Comparison of ENCODE assay signal across 19 cellular contexts in the genomic region with DNA sequence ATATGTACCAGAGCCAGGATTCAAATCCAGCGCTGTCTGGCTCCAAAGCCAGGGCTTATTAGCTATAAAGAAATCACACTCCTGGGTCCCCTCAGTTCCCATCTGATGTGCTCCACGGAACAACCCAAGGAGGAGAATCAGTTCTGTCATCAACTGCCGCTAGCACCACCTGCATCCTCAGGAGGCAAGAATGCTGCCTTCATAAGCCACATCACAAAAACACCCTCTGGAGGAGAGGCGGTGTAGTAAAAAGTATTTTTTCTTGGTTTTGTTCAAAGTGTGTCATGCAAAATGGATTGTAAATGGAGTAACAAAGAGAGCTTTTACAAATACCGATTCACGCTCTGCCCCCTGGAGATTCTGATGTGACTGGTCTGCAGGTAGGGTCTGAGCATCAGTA.
"Had no signal": no experiment of that assay in that cellular context is flagged by ENCODE, and none has a peak within 500 bp of the region (broad histone marks: within the 10 kb centered on the region; RNA-seq: fewer than 3 reads in every experiment).

No MANE protein-coding gene starts in this region.

- H3K27ac ChIP-seq: body of pancreas, cardiac muscle cell, heart right ventricle, parathyroid adenoma, stomach, uterus, VCaP had no signal

- DNase-seq: activated CD4-positive, alpha-beta T cell treated with anti-CD3 and anti-CD28 coated beads, Interleukin-2, amount 50 U/mL, for 4 hours; activated effector memory CD4-positive, alpha-beta T cell treated with Interleukin-2 at 50 U/mL for 16 hours; activated naive CD4-positive, alpha-beta T cell treated with anti-CD3 and anti-CD28 coated beads, Interleukin-2, amount 50 U/mL, for 16 hours; anterior cingulate cortex; body of pancreas; heart right ventricle; islet precursor cell; left cardiac atrium; nephron progenitor cell; right cardiac atrium; stomach; uterus had no signal

- H3K27ac Mint-ChIP-seq: activated T-cell treated with anti-CD3 and anti-CD28 coated beads, Interleukin-2, amount 50 U/mL, for 72 hours; memory B cell; nephron progenitor cell; T-helper 2 cell treated with Interferon-gamma antibody and Interleukin-4, amounts not matched to agents 5 μg/mL and 100 μg/mL, for 36 hours had no signal

- ATAC-seq: activated CD4-positive, CD25-positive, alpha-beta regulatory T cell treated with anti-CD3 and anti-CD28 coated beads, Interleukin-2, amount 50 U/mL, for 24 hours; body of pancreas; heart right ventricle; left cardiac atrium; right cardiac atrium had no signal

- H3K36me3 Mint-ChIP-seq: memory B cell had no signal

- H3K4me1 Mint-ChIP-seq: memory B cell had no signal

- H3K9me3 ChIP-seq: body of pancreas, heart right ventricle, stomach, uterus had no signal

- H3K27me3 Mint-ChIP-seq: memory B cell had no signal

- H3K9ac ChIP-seq: parathyroid adenoma had no signal

- H3K27me3 ChIP-seq: body of pancreas, cardiac muscle cell, heart right ventricle, stomach, uterus had no signal

- H3K4me1 ChIP-seq: uterus had no signal

- H3K4me3 ChIP-seq: body of pancreas, cardiac muscle cell, heart right ventricle, stomach, uterus had no signal

- H2AFZ ChIP-seq: parathyroid adenoma had no signal

- H3K4me3 Mint-ChIP-seq: activated T-cell treated with anti-CD3 and anti-CD28 coated beads, Interleukin-2, amount 50 U/mL, for 72 hours; memory B cell; nephron progenitor cell; T-helper 2 cell treated with Interferon-gamma antibody and Interleukin-4, amounts not matched to agents 5 μg/mL and 100 μg/mL, for 36 hours had no signal

- H3K9me3 Mint-ChIP-seq: activated T-cell treated with anti-CD3 and anti-CD28 coated beads, Interleukin-2, amount 50 U/mL, for 72 hours; memory B cell; nephron progenitor cell; T-helper 2 cell treated with Interferon-gamma antibody and Interleukin-4, amounts not matched to agents 5 μg/mL and 100 μg/mL, for 36 hours had no signal

- H3K79me2 ChIP-seq: parathyroid adenoma had no signal

- H3K36me3 ChIP-seq: cardiac muscle cell, uterus had no signal
